In the genomic region with DNA sequence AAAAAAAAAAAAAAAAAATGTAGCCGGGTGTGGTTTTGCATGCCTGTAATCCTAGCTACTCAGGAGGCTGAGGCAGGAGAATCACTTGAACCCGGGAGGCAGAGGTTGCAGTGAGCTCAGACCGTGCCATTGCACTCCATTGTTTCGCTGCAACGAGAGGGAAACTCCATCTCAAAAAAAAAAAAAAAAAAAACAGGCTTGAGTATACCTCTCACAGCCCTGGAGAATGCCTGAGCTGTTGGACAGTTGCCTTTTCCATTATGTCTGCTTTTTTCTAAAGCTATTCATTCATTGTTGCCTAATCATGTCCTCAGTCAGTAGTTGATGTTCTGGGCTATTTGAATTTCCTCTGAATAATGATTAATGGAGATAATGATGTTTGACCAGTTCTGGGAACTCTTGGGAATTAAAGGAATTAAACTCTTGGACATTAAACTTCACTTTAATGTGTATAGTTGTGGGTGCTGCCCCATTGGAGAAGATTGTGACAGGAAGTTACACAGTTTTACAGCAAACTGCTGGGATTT, we compare ENCODE assay signal across 12 cellular contexts. TPM values are rescaled to one million over a fixed set of nuclear protein-coding genes. Genes with fewer than 3 reads are reported as not detected.
DNase-seq lines count a peak whose midpoint lies in the region; ATAC-seq and TF ChIP-seq lines count a peak whose summit lies in the region.
"Had no signal": no experiment of that assay in that cellular context is flagged by ENCODE, and none has a peak within 500 bp of the region (broad histone marks: within the 10 kb centered on the region; RNA-seq: fewer than 3 reads in every experiment).

No MANE protein-coding gene starts in this region.

- ATAC-seq in left lung (peak; percentile 78), GM18511 (IDR thresholded peaks at IDR 0.05; ENCODE audit: unreplicated experiment) (no peak), HG02840 (IDR thresholded peaks at IDR 0.05; ENCODE audit: low FRiP score, unreplicated experiment) (no peak)

- H3K27ac ChIP-seq in ACC112 (ENCODE audit: low read depth, low read length) (peak overlapping the region; percentile 62), left lung (peak overlapping the region; percentile 36 to 45)
- H3K27ac ChIP-seq: SJCRH30 had no signal

- H3K4me1 Mint-ChIP-seq in HFFc6 (ENCODE audit: low read depth), result peaks cover 55% of the 10 kb centered on the region

- intact Hi-C loops in left lung (cut with DNase I), result no loop called here

- no peak overlapping the region for H2AFZ ChIP-seq in ACC112 (ENCODE audit: low read length, unreplicated experiment)

- in situ Hi-C loops in astrocyte of the cerebellum (cut with HindIII; ENCODE audit: low sequenced_read_pairs) (no loop called here), KBM-7 (cut with MboI; ENCODE audit: low pct_unique_long_range_greater_than_20kb, low sequenced_read_pairs) (no loop called here)

- no peaks in the 10 kb centered on the region for H3K9me3 ChIP-seq in left lung
- H3K9me3 ChIP-seq: SJCRH30 had no signal

- peak; percentile 39 for DNase-seq in HFFc6
- peak; percentile 43 for DNase-seq in astrocyte of the cerebellum (ENCODE audit: low read depth)
- no peak for DNase-seq in left lung
- no peak for DNase-seq in KBM-7
- no peak for DNase-seq in NCI-H446 (lab: John Stamatoyannopoulos, UW)
- DNase-seq: DMS153; NCI-H1092 treated with DMSO at 0.1 percent for 48 hours; SJCRH30; stimulated activated CD8-positive, alpha-beta memory T cell treated with anti-CD3 and anti-CD28 coated beads, Interleukin-4, amount 100 ng/mL, for 48 hours had no signal

- TF ChIP-seq CTCF in HFFc6 (IDR thresholded peaks at IDR 0.05) (no peak), astrocyte of the cerebellum (IDR thresholded peaks at IDR 0.05; ENCODE audit: low read depth, low read length, missing control alignments) (no peak), left lung (IDR thresholded peaks at IDR 0.05) (no peak)

- H3K4me1 ChIP-seq in ACC112 (ENCODE audit: control insufficient read depth, insufficient read depth, low read length, unreplicated experiment) (peaks cover 34% of the 10 kb centered on the region), left lung (peaks cover 8 to 36% of the 10 kb centered on the region in 2 donors)
- H3K4me1 ChIP-seq: SJCRH30 had no signal

- peaks cover 17% of the 10 kb centered on the region for H3K36me3 Mint-ChIP-seq in HFFc6 (ENCODE audit: low read depth)

- no peaks in the 10 kb centered on the region for H3K36me3 ChIP-seq in ACC112 (ENCODE audit: insufficient read depth, low read length)
- H3K36me3 ChIP-seq in left lung, result peaks cover 0 to 53% of the 10 kb centered on the region in 2 donors
- H3K36me3 ChIP-seq: SJCRH30 had no signal

- peaks cover 40% of the 10 kb centered on the region for H3K79me2 ChIP-seq in ACC112 (ENCODE audit: control insufficient read depth, insufficient read depth, low read length, unreplicated experiment)

- peak overlapping the region; percentile 40 for H3K4me3 Mint-ChIP-seq in HFFc6

- H3K9me3 Mint-ChIP-seq in HFFc6, result no peaks in the 10 kb centered on the region

- H3K4me3 ChIP-seq in ACC112 (ENCODE audit: low read depth, low read length), result no peak overlapping the region
- no peak overlapping the region for H3K4me3 ChIP-seq in astrocyte of the cerebellum (ENCODE audit: low read depth, low read length)
- no peak overlapping the region for H3K4me3 ChIP-seq in left lung
- H3K4me3 ChIP-seq: SJCRH30 had no signal

- H3K27ac Mint-ChIP-seq in HFFc6, result peak overlapping the region; percentile 95

- no peaks in the 10 kb centered on the region for H3K27me3 ChIP-seq in ACC112 (ENCODE audit: insufficient read depth, low read length)
- no peaks in the 10 kb centered on the region for H3K27me3 ChIP-seq in left lung
- H3K27me3 ChIP-seq: SJCRH30 had no signal

- H3K27me3 Mint-ChIP-seq in HFFc6 (ENCODE audit: insufficient read depth), result no peaks in the 10 kb centered on the region

RNA-seq across cellular contexts. Expression of a gene that starts 11.8 kb away (rescaled TPM):
- total RNA-seq in HFFc6 (2021; fragmentation: NEBNext Ultra II Directional; extraction: Animal tissue kit (Norgen Biotek cat#: 25700)), result 10 to 100 TPM; 45.2 to 60.5 (median 54.9) TPM
- 10 to 100 TPM; 50.8 to 51.5 TPM for total RNA-seq in left lung

RNA-seq across cellular contexts. Expression of a gene that starts 13.6 kb away (rescaled TPM):
- 10 to 100 TPM; 26.2 to 37.2 (median 33.7) TPM for total RNA-seq in HFFc6 (2021; fragmentation: NEBNext Ultra II Directional; extraction: Animal tissue kit (Norgen Biotek cat#: 25700))
- total RNA-seq in left lung, result 10 to 100 TPM; 31.4 to 36.5 TPM

RNA-seq across cellular contexts. Expression of a gene that starts 50.6 kb away (rescaled TPM):
- 1 to 10 TPM; 5.0 to 8.3 (median 6.4) TPM for total RNA-seq in HFFc6 (2021; fragmentation: NEBNext Ultra II Directional; extraction: Animal tissue kit (Norgen Biotek cat#: 25700))
- 10 to 100 TPM; 22.2 to 27.0 TPM for total RNA-seq in left lung

Comparison
In these comparisons a context has a peak if more than half of its experiments do, and no peak if none do; other contexts are left out.
1. DNase-seq: peak in HFFc6 (single experiment) and astrocyte of the cerebellum (single experiment); none in left lung (0 of 2), KBM-7 (single experiment) and NCI-H446 (0 of 2).